Comparison of ENCODE assay signal across 2 cellular contexts in the genomic region with DNA sequence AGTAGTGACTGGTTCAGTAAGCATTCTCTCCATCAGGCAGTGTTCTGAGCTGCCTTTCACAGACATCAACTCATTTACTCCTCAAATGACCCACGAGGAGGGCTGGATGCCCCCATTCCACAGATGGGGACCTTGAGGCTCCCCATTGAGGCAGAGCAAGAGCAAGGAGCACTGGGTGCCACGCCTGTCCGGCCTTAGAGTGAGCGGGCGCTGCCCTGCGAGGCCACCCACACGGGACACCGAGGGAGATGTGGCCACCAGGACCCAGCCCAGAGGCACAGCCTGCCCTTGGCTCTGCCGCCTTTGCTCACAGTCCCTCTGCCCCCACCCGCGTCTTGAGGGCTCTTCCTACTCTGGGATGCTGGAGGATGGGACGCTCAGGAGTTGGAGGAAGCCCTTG.
A peak's percentile ranks its signal among the peaks of the same experiment; 100 is the strongest.
TF ChIP-seq lines count a peak whose summit lies in the region.

No MANE protein-coding gene starts in this region.

TF ChIP-seq in A549, 52 proteins besides CTCF, POLR2A, EP300 and RAD21 (continued from another document):
- TF ChIP-seq, protein P1, sequence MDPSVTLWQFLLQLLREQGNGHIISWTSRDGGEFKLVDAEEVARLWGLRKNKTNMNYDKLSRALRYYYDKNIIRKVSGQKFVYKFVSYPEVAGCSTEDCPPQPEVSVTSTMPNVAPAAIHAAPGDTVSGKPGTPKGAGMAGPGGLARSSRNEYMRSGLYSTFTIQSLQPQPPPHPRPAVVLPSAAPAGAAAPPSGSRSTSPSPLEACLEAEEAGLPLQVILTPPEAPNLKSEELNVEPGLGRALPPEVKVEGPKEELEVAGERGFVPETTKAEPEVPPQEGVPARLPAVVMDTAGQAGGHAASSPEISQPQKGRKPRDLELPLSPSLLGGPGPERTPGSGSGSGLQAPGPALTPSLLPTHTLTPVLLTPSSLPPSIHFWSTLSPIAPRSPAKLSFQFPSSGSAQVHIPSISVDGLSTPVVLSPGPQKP (IDR thresholded peaks at IDR 0.05; ENCODE audit: low read depth, low read length): no peak
- TF ChIP-seq ZSCAN20 (CRISPR knock-in tag; IDR thresholded peaks at IDR 0.05): no peak
- no peak for TF ChIP-seq HEYL (CRISPR knock-in tag; IDR thresholded peaks at IDR 0.05)
- TF ChIP-seq RCOR1 (IDR thresholded peaks at IDR 0.05; ENCODE audit: low read depth, low read length): no peak
- TF ChIP-seq BHLHE40 (IDR thresholded peaks at IDR 0.05; ENCODE audit: low read depth, low read length): no peak
- no peak for TF ChIP-seq ESRRA (IDR thresholded peaks at IDR 0.05; ENCODE audit: borderline replicate concordance, low read length)
- TF ChIP-seq RNF2 (IDR thresholded peaks at IDR 0.05; ENCODE audit: borderline replicate concordance, low read depth): no peak

TF ChIP-seq in GM12878, 131 proteins besides CTCF, POLR2A, EP300 and RAD21:
- TF ChIP-seq SMAD1 (IDR thresholded peaks at IDR 0.05; ENCODE audit: low read depth, partially characterized antibody): no peak
- peak; percentile 53; the same call in 1 of the 2 replicates for TF ChIP-seq SMARCA5 (IDR thresholded peaks at IDR 0.05)
- TF ChIP-seq ZNF217 (IDR thresholded peaks at IDR 0.05): peak; percentile 22; the same call in 1 of the 2 replicates
